Comparison of ENCODE assay signal across 15 cellular contexts in the genomic region with DNA sequence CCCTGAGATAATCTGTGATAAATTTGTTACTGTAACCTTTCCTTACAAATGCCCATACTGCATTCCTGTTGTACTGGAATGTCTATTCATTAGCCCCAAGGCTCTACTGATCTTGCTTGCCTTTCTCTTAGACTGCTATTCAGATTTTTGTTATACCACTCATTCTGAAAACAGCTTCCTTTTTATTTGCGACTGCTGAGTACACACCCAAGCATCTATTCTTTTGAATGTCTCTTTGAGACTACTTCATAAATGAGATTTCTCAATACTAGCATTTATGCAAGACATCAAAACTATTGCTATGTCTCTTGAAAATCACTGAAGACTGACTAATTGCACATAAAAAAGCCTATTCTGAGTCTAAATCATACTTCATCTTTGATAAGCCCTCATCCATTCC. TPM values are rescaled to one million over a fixed set of nuclear protein-coding genes. Genes with fewer than 3 reads are reported as not detected.
DNase-seq lines count a peak whose midpoint lies in the region; ATAC-seq and TF ChIP-seq lines count a peak whose summit lies in the region.
"Had no signal": no experiment of that assay in that cellular context is flagged by ENCODE, and none has a peak within 500 bp of the region (broad histone marks: within the 10 kb centered on the region; RNA-seq: fewer than 3 reads in every experiment).

No MANE protein-coding gene starts in this region.

- no peak for DNase-seq in natural killer cell treated with Interleukin-12 subunit alpha and Interleukin-12 subunit beta and Interleukin-15 and Interleukin-18, amount 100 ng/mL, for 72 hours (ENCODE audit: low spot score)
- no peak for DNase-seq in natural killer cell
- peak; percentile 84 for DNase-seq in adipocyte (ENCODE audit: low read depth)
- DNase-seq in fibroblast of pulmonary artery (ENCODE audit: low read depth) = peak; percentile 56
- DNase-seq in upper lobe of right lung = no peak
- DNase-seq in DMS153 (lab: John Stamatoyannopoulos, UW) = no peak
- no peak for DNase-seq in superior temporal gyrus (ENCODE audit: extremely low spot score)
- DNase-seq: activated naive CD8-positive, alpha-beta T cell treated with anti-CD3 and anti-CD28 coated beads, Interleukin-2, amount 10 ng/mL, durations not matched to agents 7 days and 5 days; gastrocnemius medialis; NCI-H446; T-helper 17 cell had no signal

- H3K27ac Mint-ChIP-seq in natural killer cell treated with Interleukin-12 subunit alpha and Interleukin-12 subunit beta and Interleukin-15 and Interleukin-18, amount 100 ng/mL, for 72 hours = peak overlapping the region in 1 of 2 donors; percentile 32
- peak overlapping the region in 1 of 2 donors; percentile 1 for H3K27ac Mint-ChIP-seq in natural killer cell
- H3K27ac Mint-ChIP-seq: activated naive CD8-positive, alpha-beta T cell treated with anti-CD3 and anti-CD28 coated beads, Interleukin-2, amount 10 ng/mL, durations not matched to agents 7 days and 5 days; T-helper 17 cell had no signal

- peaks cover 45 to 63% of the 10 kb centered on the region in 2 donors for H3K4me1 Mint-ChIP-seq in natural killer cell treated with Interleukin-12 subunit alpha and Interleukin-12 subunit beta and Interleukin-15 and Interleukin-18, amount 100 ng/mL, for 72 hours (ENCODE audit: low read depth in 2 of 2)
- H3K4me1 Mint-ChIP-seq in natural killer cell = peaks cover 55 to 61% of the 10 kb centered on the region in 2 donors

- H3K27ac ChIP-seq in upper lobe of right lung = no peak overlapping the region
- H3K27ac ChIP-seq: coronary artery, gastrocnemius medialis, parathyroid adenoma, suprapubic skin had no signal

- no peaks in the 10 kb centered on the region for H3K27me3 Mint-ChIP-seq in natural killer cell treated with Interleukin-12 subunit alpha and Interleukin-12 subunit beta and Interleukin-15 and Interleukin-18, amount 100 ng/mL, for 72 hours
- no peaks in the 10 kb centered on the region for H3K27me3 Mint-ChIP-seq in natural killer cell (ENCODE audit: low read depth in 2 of 2)
- H3K27me3 Mint-ChIP-seq: activated naive CD8-positive, alpha-beta T cell treated with anti-CD3 and anti-CD28 coated beads, Interleukin-2, amount 10 ng/mL, durations not matched to agents 7 days and 5 days; T-helper 17 cell had no signal

- H3K36me3 Mint-ChIP-seq in natural killer cell treated with Interleukin-12 subunit alpha and Interleukin-12 subunit beta and Interleukin-15 and Interleukin-18, amount 100 ng/mL, for 72 hours = peaks cover 4% of the 10 kb centered on the region
- H3K36me3 Mint-ChIP-seq in natural killer cell = no peaks in the 10 kb centered on the region

- no peaks in the 10 kb centered on the region for H3K9me3 Mint-ChIP-seq in natural killer cell treated with Interleukin-12 subunit alpha and Interleukin-12 subunit beta and Interleukin-15 and Interleukin-18, amount 100 ng/mL, for 72 hours
- H3K9me3 Mint-ChIP-seq in natural killer cell = no peaks in the 10 kb centered on the region

- H3K9ac ChIP-seq in adipocyte (ENCODE audit: low read length) = no peak overlapping the region
- H3K9ac ChIP-seq: parathyroid adenoma had no signal

- H3K36me3 ChIP-seq in adipocyte (ENCODE audit: control insufficient read depth, insufficient read depth, low read length, severe bottlenecking) (no peaks in the 10 kb centered on the region), upper lobe of right lung (no peaks in the 10 kb centered on the region)
- H3K36me3 ChIP-seq: gastrocnemius medialis, suprapubic skin had no signal

- TF ChIP-seq CTCF in natural killer cell (IDR thresholded peaks at IDR 0.05) = no peak
- no peak for TF ChIP-seq CTCF in fibroblast of pulmonary artery (IDR thresholded peaks at IDR 0.05; ENCODE audit: low read length, missing control alignments)
- no peak for TF ChIP-seq CTCF in upper lobe of right lung (IDR thresholded peaks at IDR 0.05)

- H3K9me3 ChIP-seq in adipocyte (ENCODE audit: control insufficient read depth, low read length) = no peaks in the 10 kb centered on the region
- no peaks in the 10 kb centered on the region for H3K9me3 ChIP-seq in upper lobe of right lung
- H3K9me3 ChIP-seq: gastrocnemius medialis, suprapubic skin had no signal

- ATAC-seq in natural killer cell treated with Interleukin-12 subunit alpha and Interleukin-12 subunit beta and Interleukin-15 and Interleukin-18, amount 100 ng/mL, for 72 hours = peak in 1 of 2 donors; percentile 58
- ATAC-seq in natural killer cell (no peak), upper lobe of right lung (peak; percentile 30), GM18873 (IDR thresholded peaks at IDR 0.05; ENCODE audit: low FRiP score, unreplicated experiment) (no peak)
- ATAC-seq: gastrocnemius medialis, T-helper 17 cell had no signal

- peak overlapping the region; percentile 23 for H3K4me3 Mint-ChIP-seq in natural killer cell treated with Interleukin-12 subunit alpha and Interleukin-12 subunit beta and Interleukin-15 and Interleukin-18, amount 100 ng/mL, for 72 hours
- H3K4me3 Mint-ChIP-seq in natural killer cell = no peak overlapping the region
- H3K4me3 Mint-ChIP-seq: activated naive CD8-positive, alpha-beta T cell treated with anti-CD3 and anti-CD28 coated beads, Interleukin-2, amount 10 ng/mL, durations not matched to agents 7 days and 5 days; T-helper 17 cell had no signal

- intact Hi-C loops in natural killer cell (cut with micrococcal nuclease) (loop anchor here (5.0 kb wide), 1 partner anchor 41 kb away; a partner anchor contains a TSS), upper lobe of right lung (cut with DNase I) (no loop called here)

- H3K27me3 ChIP-seq in adipocyte (replicated peaks; ENCODE audit: control insufficient read depth, insufficient read depth, low read length) (no peaks in the 10 kb centered on the region), upper lobe of right lung (no peaks in the 10 kb centered on the region)
- H3K27me3 ChIP-seq: gastrocnemius medialis, suprapubic skin had no signal

- H3K4me1 ChIP-seq in adipocyte (ENCODE audit: control insufficient read depth, insufficient read depth, low read length) = peaks cover 14% of the 10 kb centered on the region
- H3K4me1 ChIP-seq in upper lobe of right lung = no peaks in the 10 kb centered on the region
- H3K4me1 ChIP-seq: parathyroid adenoma, suprapubic skin had no signal

- no peak overlapping the region for H3K4me3 ChIP-seq in adipocyte (ENCODE audit: low read length)
- H3K4me3 ChIP-seq in fibroblast of pulmonary artery (replicated peaks; ENCODE audit: low read depth, low read length) = no peak overlapping the region
- H3K4me3 ChIP-seq in upper lobe of right lung = no peak overlapping the region
- H3K4me3 ChIP-seq: coronary artery, gastrocnemius medialis, suprapubic skin had no signal

RNA-seq across cellular contexts. Expression of a gene that starts 38.6 kb away (rescaled TPM):
- 10 to 100 TPM; 26.1 to 27.7 TPM for total RNA-seq in natural killer cell treated with Interleukin-12 subunit alpha and Interleukin-12 subunit beta and Interleukin-15 and Interleukin-18, amount 100 ng/mL, for 72 hours
- total RNA-seq in natural killer cell = 10 to 100 TPM; 35.4 to 62.5 (median 37.5) TPM
- 20.1 TPM for total RNA-seq in upper lobe of right lung

Comparison
In these comparisons a context has a peak if more than half of its experiments do, and no peak if none do; other contexts are left out.
1. DNase-seq: peak in adipocyte (single experiment) and fibroblast of pulmonary artery (single experiment); none in natural killer cell treated with Interleukin-12 subunit alpha and Interleukin-12 subunit beta and Interleukin-15 and Interleukin-18, amount 100 ng/mL, for 72 hours (single experiment), natural killer cell (single experiment), upper lobe of right lung (single experiment), DMS153 (single experiment) and superior temporal gyrus (single experiment).